ENCODE assay signal across 9 cellular contexts in genomic region chr2:100976634-100977391, GRCh38. TPM values are rescaled to one million over a fixed set of nuclear protein-coding genes. Genes with fewer than 3 reads are reported as not detected.
DNase-seq lines count a peak whose midpoint lies in the region; ATAC-seq and TF ChIP-seq lines count a peak whose summit lies in the region.
"Had no signal": no experiment of that assay in that cellular context is flagged by ENCODE, and none has a peak within 500 bp of the region (broad histone marks: within the 10 kb centered on the region; RNA-seq: fewer than 3 reads in every experiment).

No MANE protein-coding gene starts in this region.

- DNase-seq in skeletal muscle cell (ENCODE audit: low read depth) (peak; percentile 47), putamen (ENCODE audit: low spot score) (no peak), cardiac septum (ENCODE audit: low spot score) (no peak), SIG-M5 treated with dmso at 0.1 percent for 504 hours (lab: John Stamatoyannopoulos, UW; ENCODE audit: unreplicated experiment) (no peak), NCI-H345 (lab: John Stamatoyannopoulos, UW) (no peak)

- no peak overlapping the region for H3K4me3 ChIP-seq in skeletal muscle cell (ENCODE audit: low read depth, low read length)
- H3K4me3 ChIP-seq: tibial artery had no signal

- intact Hi-C loops in cardiac septum (cut with DNase I), result no loop called here

- peak; percentile 84 for ATAC-seq in GM18870 (IDR thresholded peaks at IDR 0.05; ENCODE audit: unreplicated experiment)
- ATAC-seq in HG02852 (IDR thresholded peaks at IDR 0.05; ENCODE audit: unreplicated experiment), result peak; percentile 92
- ATAC-seq in SK-N-SH treated with all-trans-retinoic acid at 6 μM for 48 hours, result peak; percentile 90

TF ChIP-seq in SK-N-SH treated with all-trans-retinoic acid at 6 μM for 48 hours, 23 proteins besides CTCF, POLR2A, EP300 and RAD21:
- TF ChIP-seq TCF4 (CRISPR knock-in tag; IDR thresholded peaks at IDR 0.05; ENCODE audit: borderline replicate concordance) (no peak), ISL1 (CRISPR knock-in tag; IDR thresholded peaks at IDR 0.05) (no peak), CREB5 (CRISPR knock-in tag; IDR thresholded peaks at IDR 0.05; ENCODE audit: low read depth) (no peak), GLIS3 (CRISPR knock-in tag; IDR thresholded peaks at IDR 0.05) (no peak), CSDC2 (CRISPR knock-in tag; IDR thresholded peaks at IDR 0.05) (no peak)

RNA-seq across cellular contexts. Expression of gene RPL31, which starts 25.3 kb away (rescaled TPM):
- total RNA-seq in cardiac septum, result 649 TPM
